ENCODE assay signal across 23 cellular contexts in the genomic region with DNA sequence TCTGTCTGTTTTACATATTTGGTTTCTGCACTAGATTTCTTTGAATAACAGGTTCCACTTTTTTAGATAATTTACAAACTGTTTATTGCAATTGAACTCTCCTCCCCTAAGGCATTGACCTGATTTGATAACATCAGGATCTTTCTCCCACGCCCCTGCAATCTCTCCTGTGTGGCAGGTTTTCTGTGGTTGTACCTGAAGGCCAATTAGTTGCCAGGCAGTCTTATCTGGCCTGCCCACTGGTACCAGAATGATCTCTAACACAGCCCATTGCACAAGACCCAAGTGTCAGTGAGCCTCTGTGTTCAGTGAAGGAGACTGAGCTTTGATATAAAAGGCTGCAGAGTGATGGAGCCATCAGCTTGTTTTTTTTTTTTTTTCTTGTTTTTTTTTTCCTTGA. TPM values are rescaled to one million over a fixed set of nuclear protein-coding genes. Genes with fewer than 3 reads are reported as not detected.
DNase-seq lines count a peak whose midpoint lies in the region; ATAC-seq and TF ChIP-seq lines count a peak whose summit lies in the region.
"Had no signal": no experiment of that assay in that cellular context is flagged by ENCODE, and none has a peak within 500 bp of the region (broad histone marks: within the 10 kb centered on the region; RNA-seq: fewer than 3 reads in every experiment).

No MANE protein-coding gene starts in this region.

- no peaks in the 10 kb centered on the region for H3K27me3 ChIP-seq in spleen (replicated peaks in 1 of 7)
- H3K27me3 ChIP-seq: ascending aorta, hepatocyte, SJCRH30 had no signal

- H3K9me3 ChIP-seq in spleen: no peaks in the 10 kb centered on the region
- H3K9me3 ChIP-seq: ascending aorta, SJCRH30 had no signal

- no peak for TF ChIP-seq CTCF in spleen (IDR thresholded peaks at IDR 0.05 in 8 of 11, conservative IDR thresholded peaks at IDR 0.05 in 3 of 11)

- H3K36me3 Mint-ChIP-seq in activated naive CD4-positive, alpha-beta T cell treated with anti-CD3 and anti-CD28 coated beads, Interleukin-2, amount 10 ng/mL, durations not matched to agents 7 days and 5 days: peaks cover 27% of the 10 kb centered on the region

- no peak overlapping the region for H3K4me3 Mint-ChIP-seq in activated naive CD4-positive, alpha-beta T cell treated with anti-CD3 and anti-CD28 coated beads, Interleukin-2, amount 10 ng/mL, durations not matched to agents 7 days and 5 days

- H3K36me3 ChIP-seq in spleen: peaks cover 0 to 68% (median 24%) of the 10 kb centered on the region in 6 donors

- CTCF ChIA-PET in activated naive CD4-positive, alpha-beta T cell treated with anti-CD3 and anti-CD28 coated beads, Interleukin-2, amount 10 ng/mL, durations not matched to agents 7 days and 5 days (lab: Charles Lee): interaction anchor here (0.6 kb wide), 1 partner anchor 87 kb away, joined by 3 read pairs; no protein-coding TSS in a partner anchor

- H3K27me3 Mint-ChIP-seq in activated naive CD4-positive, alpha-beta T cell treated with anti-CD3 and anti-CD28 coated beads, Interleukin-2, amount 10 ng/mL, durations not matched to agents 7 days and 5 days: peaks cover 4% of the 10 kb centered on the region
- H3K27me3 Mint-ChIP-seq: activated naive CD4-positive, alpha-beta T cell treated with anti-CD3 and anti-CD28 coated beads, Interleukin-2, amount 50 U/mL, for 24 hours; B cell had no signal

- 86 to 96% (median 87%) methylated on average over 1 of the region's 1 CpG for WGBS in spleen, 5 donors

- H3K9me3 Mint-ChIP-seq in activated naive CD4-positive, alpha-beta T cell treated with anti-CD3 and anti-CD28 coated beads, Interleukin-2, amount 10 ng/mL, durations not matched to agents 7 days and 5 days: no peaks in the 10 kb centered on the region
- H3K9me3 Mint-ChIP-seq: activated naive CD4-positive, alpha-beta T cell treated with anti-CD3 and anti-CD28 coated beads, Interleukin-2, amount 50 U/mL, for 24 hours had no signal

- no peak for ATAC-seq in Right ventricle myocardium superior (ENCODE audit: poor library complexity)

- peak overlapping the region; percentile 68 for H3K27ac Mint-ChIP-seq in activated naive CD4-positive, alpha-beta T cell treated with anti-CD3 and anti-CD28 coated beads, Interleukin-2, amount 10 ng/mL, durations not matched to agents 7 days and 5 days
- H3K27ac Mint-ChIP-seq: B cell had no signal

- H3K4me3 ChIP-seq in spleen: no peak overlapping the region
- H3K4me3 ChIP-seq: ascending aorta, coronary artery, hepatocyte, SJCRH30, skin epidermis had no signal

- intact Hi-C loops in spleen (cut with DNase I; ENCODE audit: low total_unique reads) (no loop called here), Right ventricle myocardium superior (cut with DNase I) (no loop called here), posterior vena cava (cut with DNase I) (no loop called here)

- H3K4me1 ChIP-seq in spleen: peaks cover 25 to 70% (median 49%) of the 10 kb centered on the region in 6 donors
- H3K4me1 ChIP-seq: SJCRH30 had no signal

- H3K4me1 Mint-ChIP-seq in activated naive CD4-positive, alpha-beta T cell treated with anti-CD3 and anti-CD28 coated beads, Interleukin-2, amount 10 ng/mL, durations not matched to agents 7 days and 5 days: peaks cover 53% of the 10 kb centered on the region

- H3K27ac ChIP-seq in spleen: no peak overlapping the region
- H3K27ac ChIP-seq: ascending aorta, coronary artery, hepatocyte, SJCRH30 had no signal

- TF ChIP-seq POLR2A in erythroblast (IDR thresholded peaks at IDR 0.05; ENCODE audit: low read length): no peak
- no peak for TF ChIP-seq POLR2A in spleen (IDR thresholded peaks at IDR 0.05)

- no peak for DNase-seq in activated naive CD4-positive, alpha-beta T cell treated with anti-CD3 and anti-CD28 coated beads, Interleukin-2, amount 10 ng/mL, durations not matched to agents 7 days and 5 days
- DNase-seq in activated naive CD4-positive, alpha-beta T cell treated with Interleukin-2 at 50 U/mL for 16 hours: no peak
- peak in 42 of 76 experiments; percentile 2 to 72 (median 22) for DNase-seq in HUDEP-2 (lab: John Stamatoyannopoulos, UW; ENCODE audit: unreplicated experiment in 76 of 76)
- DNase-seq in erythroblast (lab: John Stamatoyannopoulos, UW): peak; percentile 40 to 58
- peak; percentile 6 for DNase-seq in spleen
- DNase-seq in NCI-H345 (lab: John Stamatoyannopoulos, UW): no peak
- no peak for DNase-seq in Right ventricle myocardium superior
- no peak for DNase-seq in posterior vena cava (ENCODE audit: low spot score)
- DNase-seq: activated CD4-positive, CD25-positive, alpha-beta regulatory T cell; HCEC 1CT; NCI-H1092 treated with DMSO at 0.1 percent for 48 hours; NCI-H187 treated with DMSO at 0.1 percent for 48 hours; NCI-H2171 treated with DMSO at 0.1 percent for 48 hours; occipital lobe; retina; SJCRH30; substantia nigra had no signal

RNA-seq across cellular contexts. Expression of a gene that starts 3.3 kb away (rescaled TPM):
- 10 to 100 TPM; 39.6 to 52.8 (median 49.2) TPM for total RNA-seq in spleen
- 10 to 100 TPM; 18.8 to 31.9 (median 25.0) TPM for polyA plus RNA-seq in spleen
- total RNA-seq in Right ventricle myocardium superior: 46.6 TPM
- 10 to 100 TPM; 27.2 to 32.4 TPM for total RNA-seq in posterior vena cava

Comparison
In these comparisons a context has a peak if more than half of its experiments do, and no peak if none do; other contexts are left out.
1. DNase-seq: peak in HUDEP-2 (42 of 76), erythroblast (2 of 2) and spleen (single experiment); none in activated naive CD4-positive, alpha-beta T cell treated with anti-CD3 and anti-CD28 coated beads, Interleukin-2, amount 10 ng/mL, durations not matched to agents 7 days and 5 days (single experiment), activated naive CD4-positive, alpha-beta T cell treated with Interleukin-2 at 50 U/mL for 16 hours (single experiment), NCI-H345 (single experiment), Right ventricle myocardium superior (single experiment) and posterior vena cava (single experiment).